ENCODE assay signal across 33 cellular contexts in the genomic region with DNA sequence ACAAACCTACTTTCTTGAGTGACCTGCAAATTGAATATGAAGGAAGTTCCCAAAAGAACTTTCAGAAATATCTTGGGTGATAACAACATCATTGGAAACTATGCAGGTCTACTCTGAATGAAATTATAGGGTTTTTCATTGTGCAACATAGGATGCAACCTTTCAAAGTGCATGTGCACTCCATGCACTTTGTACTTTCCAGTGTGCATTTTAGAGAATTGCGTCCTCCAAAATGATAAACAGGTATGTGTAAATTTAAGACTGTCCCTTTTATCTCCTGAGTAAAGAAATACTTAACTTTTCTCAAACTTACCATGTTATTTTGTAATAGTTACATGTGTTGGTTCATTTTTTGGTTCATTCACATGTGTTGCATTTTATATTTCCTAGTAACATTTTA. TPM values are rescaled to one million over a fixed set of nuclear protein-coding genes. Genes with fewer than 3 reads are reported as not detected.
"Had no signal": no experiment of that assay in that cellular context is flagged by ENCODE, and none has a peak within 500 bp of the region (broad histone marks: within the 10 kb centered on the region; RNA-seq: fewer than 3 reads in every experiment).

No MANE protein-coding gene starts in this region.

- DNase-seq: colonic mucosa; cortex of kidney; effector CD8-positive, alpha-beta T cell; effector memory CD8-positive, alpha-beta T cell; erythroblast; esophagus squamous epithelium; foreskin fibroblast; foreskin melanocyte; gastrocnemius medialis; glutamatergic neuron; head of caudate nucleus; heart right ventricle; hippocampal formation; left cardiac atrium; left ventricle myocardium inferior; lower lobe of right lung; mesenchymal stem cell; mucosa of descending colon; naive B cell had no signal

- H3K27ac ChIP-seq: colonic mucosa, epithelial cell of prostate, esophagus squamous epithelium, gastrocnemius medialis, heart right ventricle, left ventricle myocardium inferior, lower lobe of right lung had no signal

- H3K4me3 ChIP-seq: colonic mucosa, esophagus squamous epithelium, gastrocnemius medialis, heart right ventricle, left ventricle myocardium inferior, lower lobe of right lung, mucosa of descending colon had no signal

- H3K9me3 ChIP-seq: colonic mucosa, esophagus squamous epithelium, gastrocnemius medialis, heart right ventricle, left ventricle myocardium inferior, lower lobe of right lung, mucosa of descending colon had no signal

- H3K4me1 ChIP-seq: colonic mucosa had no signal

- FAIRE-seq: endometrium, islet of Langerhans, keratinocyte had no signal

- H3K27me3 ChIP-seq: colonic mucosa, esophagus squamous epithelium, gastrocnemius medialis, heart right ventricle had no signal

- ATAC-seq: effector memory CD8-positive, alpha-beta T cell; esophagus mucosa; gastrocnemius medialis; heart right ventricle; left cardiac atrium; lower lobe of right lung; mucosa of descending colon had no signal

RNA-seq across cellular contexts. Expression of a gene that starts 16.9 kb away (rescaled TPM):
- total RNA-seq: colonic mucosa, dermis microvascular lymphatic vessel endothelial cell, endodermal cell, esophagus mucosa, esophagus squamous epithelium, glomerular endothelial cell, heart right ventricle, kidney epithelial cell, left cardiac atrium, left ventricle myocardium inferior, lower leg skin, lower lobe of right lung, lung microvascular endothelial cell, mesenteric fat pad, mesothelial cell of epicardium, mucosa of descending colon, myocyte had no signal
- polyA plus RNA-seq: heart right ventricle, keratinocyte had no signal
